In genomic region chr17:8072727-8073461, GRCh38 we compare ENCODE assay signal across 9 cellular contexts. TPM values are rescaled to one million over a fixed set of nuclear protein-coding genes. Genes with fewer than 3 reads are reported as not detected.
DNase-seq lines count a peak whose midpoint lies in the region; ATAC-seq and TF ChIP-seq lines count a peak whose summit lies in the region.
"Had no signal": no experiment of that assay in that cellular context is flagged by ENCODE, and none has a peak within 500 bp of the region (broad histone marks: within the 10 kb centered on the region; RNA-seq: fewer than 3 reads in every experiment).

No MANE protein-coding gene starts in this region.

- H3K4me2 ChIP-seq in smooth muscle cell: peak overlapping the region; percentile 46

- H3K4me3 ChIP-seq in HUES64 (ENCODE audit: low read length) (peak overlapping the region; percentile 48), smooth muscle cell (no peak overlapping the region), ovary (no peak overlapping the region)
- H3K4me3 ChIP-seq: PC-9 had no signal

- TF ChIP-seq CTCF in smooth muscle cell (IDR thresholded peaks at IDR 0.05; ENCODE audit: borderline replicate concordance, insufficient read depth, poor library complexity, severe bottlenecking): no peak
- TF ChIP-seq CTCF in ovary (IDR thresholded peaks at IDR 0.05): no peak

- H3K27ac ChIP-seq in HUES64 (ENCODE audit: low read depth, low read length) (no peak overlapping the region), smooth muscle cell (ENCODE audit: low read depth) (no peak overlapping the region), ovary (no peak overlapping the region)
- H3K27ac ChIP-seq: PC-9 had no signal

- no peak overlapping the region for H3K9ac ChIP-seq in HUES64 (ENCODE audit: low read depth, low read length)
- no peak overlapping the region for H3K9ac ChIP-seq in smooth muscle cell (ENCODE audit: low read depth)

- intact Hi-C loops in left ventricle myocardium superior (cut with micrococcal nuclease) (no loop called here), ovary (cut with DNase I) (loop anchor here in 2 of 4 donors (5.0 to 10.0 kb wide), 2 partner anchors 229 to 232 kb away; no protein-coding TSS in a partner anchor)

- H3K9me3 ChIP-seq in HUES64 (ENCODE audit: insufficient read depth, low read depth, low read length) (no peaks in the 10 kb centered on the region), smooth muscle cell (replicated peaks; ENCODE audit: low read depth) (no peaks in the 10 kb centered on the region), ovary (no peaks in the 10 kb centered on the region)

- ATAC-seq in left ventricle myocardium superior (peak; percentile 28), GM21423 (IDR thresholded peaks at IDR 0.05; ENCODE audit: unreplicated experiment) (no peak)

- no peak for TF ChIP-seq POLR2A in ovary (IDR thresholded peaks at IDR 0.05)

- peak; percentile 69 for DNase-seq in activated CD8-positive, alpha-beta memory T cell treated with anti-CD3 and anti-CD28 coated beads, Interleukin-2, amount 50 U/mL, for 48 hours
- DNase-seq in left ventricle myocardium superior (no peak), smooth muscle cell (lab: John Stamatoyannopoulos, UW; ENCODE audit: unreplicated experiment) (no peak), ureter (ENCODE audit: low spot score) (no peak), ovary (no peak), hepatic stellate cell (ENCODE audit: low spot score) (no peak)

- H3K4me1 ChIP-seq in HUES64 (ENCODE audit: insufficient read depth, low read length): no peaks in the 10 kb centered on the region
- H3K4me1 ChIP-seq in smooth muscle cell (ENCODE audit: low read depth): peaks cover 10% of the 10 kb centered on the region
- H3K4me1 ChIP-seq in ovary (ENCODE audit: insufficient read depth): no peaks in the 10 kb centered on the region

- TF ChIP-seq EP300 in ovary (IDR thresholded peaks at IDR 0.05): no peak

- H3K36me3 ChIP-seq in HUES64 (ENCODE audit: insufficient read depth, low read length) (no peaks in the 10 kb centered on the region), smooth muscle cell (ENCODE audit: low read depth) (no peaks in the 10 kb centered on the region), ovary (no peaks in the 10 kb centered on the region)

- H3F3A ChIP-seq in smooth muscle cell (ENCODE audit: low read depth): no peaks in the 10 kb centered on the region

- 4% methylated on average over 40 of the region's 40 CpGs for WGBS in HUES64
- 12% methylated on average over 38 of the region's 40 CpGs for WGBS in smooth muscle cell (ENCODE audit: low lambda C conversion rate)
- WGBS in ovary, 3 donors: 2 to 3% (median 3%) methylated on average over 40 of the region's 40 CpGs

- H3K27me3 ChIP-seq in HUES64 (ENCODE audit: insufficient read depth, low read length): peaks cover 98% of the 10 kb centered on the region
- peaks cover 98% of the 10 kb centered on the region for H3K27me3 ChIP-seq in smooth muscle cell (ENCODE audit: low read depth)
- H3K27me3 ChIP-seq in ovary: no peaks in the 10 kb centered on the region

- H4K20me1 ChIP-seq in smooth muscle cell (ENCODE audit: low read depth): no peaks in the 10 kb centered on the region

- no peaks in the 10 kb centered on the region for H3K79me2 ChIP-seq in smooth muscle cell (ENCODE audit: low read depth)

- H2AFZ ChIP-seq in smooth muscle cell (ENCODE audit: low read depth): no peak overlapping the region
- H2AFZ ChIP-seq: PC-9 had no signal

RNA-seq across cellular contexts. Expression of gene ALOX12B, which starts 14.6 kb away (rescaled TPM):
- not detected for polyA plus RNA-seq in HUES64 (2013, experiment 1 of 2)
- not detected for polyA plus RNA-seq in HUES64 (2013, experiment 2 of 2)
- total RNA-seq in left ventricle myocardium superior: not detected
- total RNA-seq in smooth muscle cell: 4.7 and 4.9 TPM in 2 replicates
- 3.0 and 3.7 TPM in 2 replicates for polyA plus RNA-seq in smooth muscle cell
- total RNA-seq in ureter: 0.62 TPM
- under 1 TPM in 1 of 7 donors, not detected in 6; 0.70 TPM for total RNA-seq in ovary
- polyA plus RNA-seq in ovary: not detected
- total RNA-seq: PC-9 had no signal

RNA-seq across cellular contexts. Expression of gene ALOX15B, which starts 34.0 kb away (rescaled TPM):
- not detected for polyA plus RNA-seq in HUES64 (2013, experiment 1 of 2)
- polyA plus RNA-seq in HUES64 (2013, experiment 2 of 2): not detected
- total RNA-seq in left ventricle myocardium superior (not detected), smooth muscle cell (0.18 and 0.27 TPM in 2 replicates), ureter (5.3 TPM), ovary (10 to 100 TPM in 1 of 7 donors, 1 to 10 TPM in 1, under 1 TPM in 4, not detected in 1; 0.23 to 14.9 (median 0.78) TPM)
- polyA plus RNA-seq in smooth muscle cell (0.69 and 1.1 TPM in 2 replicates), ovary (under 1 TPM; 0.25 to 0.88 TPM)
- total RNA-seq: PC-9 had no signal

RNA-seq across cellular contexts. Expression of gene ALOXE3, which starts 45.4 kb away (rescaled TPM):
- polyA plus RNA-seq in HUES64 (2013, experiment 1 of 2): not detected
- not detected for polyA plus RNA-seq in HUES64 (2013, experiment 2 of 2)
- total RNA-seq in left ventricle myocardium superior: not detected
- 1.1 and 1.7 TPM in 2 replicates for total RNA-seq in smooth muscle cell
- 0.25 and 2.3 TPM in 2 replicates for polyA plus RNA-seq in smooth muscle cell
- total RNA-seq in ureter: 0.44 TPM
- total RNA-seq in ovary: not detected
- polyA plus RNA-seq in ovary: under 1 TPM in 1 of 2 donors, not detected in 1; 0.07 TPM

RNA-seq across cellular contexts. Expression of gene HES7, which starts 51.0 kb away (rescaled TPM):
- 0.85 TPM for polyA plus RNA-seq in HUES64 (2013, experiment 1 of 2)
- polyA plus RNA-seq in HUES64 (2013, experiment 2 of 2): 0.89 TPM
- total RNA-seq in left ventricle myocardium superior (not detected), smooth muscle cell (not detected in 2 replicates), ureter (not detected), ovary (under 1 TPM in 6 of 7 donors, not detected in 1; 0.11 to 0.97 (median 0.81) TPM)
- polyA plus RNA-seq in smooth muscle cell (not detected in 2 replicates), ovary (under 1 TPM in 1 of 2 donors, not detected in 1; 0.25 TPM)
